ENCODE assay signal across 8 cellular contexts in the genomic region with DNA sequence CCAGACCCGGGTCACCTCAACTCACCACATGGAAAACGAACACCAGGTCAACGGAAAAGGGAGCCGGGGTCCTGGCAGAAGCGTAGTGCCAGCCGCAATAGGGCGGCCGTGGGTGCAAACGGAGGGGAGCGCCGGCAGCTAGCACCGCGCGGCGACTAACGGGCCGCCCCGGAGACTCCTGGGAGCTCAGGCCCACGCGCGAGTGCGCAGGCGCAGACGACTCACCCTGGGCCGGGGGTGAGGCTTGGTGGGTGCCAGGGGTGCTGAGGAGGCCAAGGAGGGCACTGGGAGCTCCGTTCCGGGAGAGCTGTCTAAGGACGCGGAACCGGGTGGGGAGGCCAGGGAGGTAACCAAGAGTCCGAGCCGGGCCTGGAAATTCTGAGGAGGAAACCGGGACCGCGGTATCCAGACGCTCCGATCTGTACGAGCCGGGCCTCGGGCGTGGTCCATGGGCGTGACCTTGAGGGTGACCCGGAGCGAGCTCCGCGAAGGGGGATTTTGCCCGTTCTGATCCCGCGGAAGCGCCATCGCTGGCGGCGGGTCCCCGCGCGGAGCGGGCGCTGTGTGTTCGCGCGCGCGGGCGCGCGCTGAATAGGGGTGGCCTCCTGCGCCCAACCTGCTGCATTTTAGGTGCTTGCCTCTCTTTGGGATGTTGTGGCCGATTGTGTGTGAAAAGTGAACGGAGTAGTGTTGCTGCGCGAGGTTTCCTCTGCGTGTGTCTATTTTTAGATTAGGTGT. TPM values are rescaled to one million over a fixed set of nuclear protein-coding genes. Genes with fewer than 3 reads are reported as not detected.
DNase-seq lines count a peak whose midpoint lies in the region; ATAC-seq and TF ChIP-seq lines count a peak whose summit lies in the region.

A gene (plus strand): TSS at position 213 of the 738 bp plus-strand sequence. CDS start 4,602 bp downstream, outside the sequence.

- ATAC-seq in HG02642 (IDR thresholded peaks at IDR 0.05; ENCODE audit: poor library complexity, unreplicated experiment), result peak; percentile 84

- H3K4me3 ChIP-seq in mononuclear cell (ENCODE audit: low read length), result peak within 1 kb of the TSS; percentile 59

- H3K27me3 ChIP-seq in mononuclear cell (ENCODE audit: insufficient read depth, low read length), result no peaks in the 10 kb centered on the region

- H3K4me1 ChIP-seq in mononuclear cell (ENCODE audit: insufficient read depth, low read length), result peaks cover 12% of the 10 kb centered on the region

- H3K9me3 ChIP-seq in mononuclear cell (ENCODE audit: low read depth, low read length), result no peaks in the 10 kb centered on the region

- DNase-seq in GM10266 (ENCODE audit: extremely low spot score) (peak; percentile 93), NCI-H446 treated with DMSO at 0.1 percent for 48 hours (lab: John Stamatoyannopoulos, UW) (peak; percentile 39), epidermal melanocyte (ENCODE audit: insufficient read length, low spot score) (peak; percentile 84), DMS153 (lab: John Stamatoyannopoulos, UW) (no peak)
- peak; percentile 63 for DNase-seq in activated CD8-positive, alpha-beta memory T cell treated with anti-CD3 and anti-CD28 coated beads, Interleukin-2, amount 50 U/mL, for 24 hours (ENCODE audit: extremely low read depth)
- peak; percentile 60 to 84 for DNase-seq in stimulated activated CD8-positive, alpha-beta memory T cell treated with anti-CD3 and anti-CD28 coated beads, Interleukin-2, amount 100 ng/mL, for 1 hour (ENCODE audit: low read depth in 2 of 2)

- TF ChIP-seq CTCF in GM10266 (IDR thresholded peaks at IDR 0.05; ENCODE audit: control insufficient read depth, insufficient read depth, low read depth, missing control alignments), result no peak

RNA-seq across cellular contexts. Expression of the gene that starts here (rescaled TPM):
- total RNA-seq in mononuclear cell, result 5.5 TPM
